Comparison of ENCODE assay signal across 8 cellular contexts in the genomic region with DNA sequence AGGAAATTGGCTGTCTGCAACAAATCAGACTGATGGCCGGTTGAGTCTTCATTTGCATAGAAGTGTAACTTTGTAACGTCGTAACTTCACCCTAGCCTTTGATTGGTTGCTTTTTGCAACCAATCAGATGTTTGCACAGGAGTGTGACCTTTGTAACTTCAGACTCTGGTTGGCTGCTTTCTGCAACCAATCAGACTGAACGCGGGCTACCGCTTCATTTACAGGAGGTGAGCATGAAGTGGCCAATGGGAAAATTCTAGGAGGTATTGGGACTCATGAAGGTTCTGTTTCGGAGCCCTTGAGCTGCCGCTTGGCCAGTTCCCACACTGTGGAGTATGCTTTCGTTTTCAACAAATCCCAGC. TPM values are rescaled to one million over a fixed set of nuclear protein-coding genes. Genes with fewer than 3 reads are reported as not detected.
A peak's percentile ranks its signal among the peaks of the same experiment; 100 is the strongest.
DNase-seq lines count a peak whose midpoint lies in the region; ATAC-seq and TF ChIP-seq lines count a peak whose summit lies in the region.

No MANE protein-coding gene starts in this region.

- H2AK5ac ChIP-seq in neuronal stem cell (ENCODE audit: low read depth, low read length): no peak overlapping the region

- peak; percentile 86 for DNase-seq in CMK (ENCODE audit: low read depth)
- peak; percentile 74 for DNase-seq in NCI-H774 (lab: John Stamatoyannopoulos, UW)
- peak; percentile 49 for DNase-seq in activated naive CD4-positive, alpha-beta T cell treated with Interleukin-2 at 50 U/mL for 16 hours
- no peak for DNase-seq in neuronal stem cell (ENCODE audit: low spot score)
- DNase-seq in vagina (ENCODE audit: extremely low spot score in 2 of 2): no peak

- no peak overlapping the region for H2BK5ac ChIP-seq in neuronal stem cell (ENCODE audit: low read length)

- peak; percentile 23 for ATAC-seq in GM19328 (IDR thresholded peaks at IDR 0.05; ENCODE audit: unreplicated experiment)
- peak; percentile 19 for ATAC-seq in HG03442 (IDR thresholded peaks at IDR 0.05; ENCODE audit: unreplicated experiment)
- peak; percentile 67 for ATAC-seq in gastroesophageal sphincter

- no peak for TF ChIP-seq EP300 in gastroesophageal sphincter (IDR thresholded peaks at IDR 0.05)

- H3K79me1 ChIP-seq in neuronal stem cell (ENCODE audit: low read depth, low read length): peaks cover 8% of the 10 kb centered on the region

- H3K27ac ChIP-seq in gastroesophageal sphincter: peak overlapping the region; percentile 70 to 96 (median 92)
- peak overlapping the region; percentile 91 for H3K27ac ChIP-seq in neuronal stem cell (replicated peaks; ENCODE audit: low read length)
- peak overlapping the region; percentile 75 for H3K27ac ChIP-seq in vagina

- H2AFZ ChIP-seq in neuronal stem cell (ENCODE audit: low read length): peak overlapping the region; percentile 90

- H3K4me1 ChIP-seq in gastroesophageal sphincter: peaks cover 0 to 15% (median 3%) of the 10 kb centered on the region in 3 donors
- H3K4me1 ChIP-seq in neuronal stem cell (ENCODE audit: control insufficient read depth in 2 of 2, insufficient read depth in 1 of 2, low read depth in 1 of 2, low read length in 2 of 2): peaks cover 0 to 3% of the 10 kb centered on the region in 2 donors
- H3K4me1 ChIP-seq in vagina: peaks cover 15% of the 10 kb centered on the region

- 0 to 11% methylated on average over 6 to 9 of the region's 9 CpGs for WGBS in gastroesophageal sphincter (ENCODE audit: low coverage in 1 of 2), 2 donors
- WGBS in neuronal stem cell (ENCODE audit: extremely low coverage in 2 of 2, insufficient read length in 2 of 2, insufficient replicate concordance in 1 of 2), 2 donors: no CpG with 5 or more reads among the region's 9 CpGs

- H2BK120ac ChIP-seq in neuronal stem cell (ENCODE audit: low read depth, low read length): no peak overlapping the region

- H3K18ac ChIP-seq in neuronal stem cell (ENCODE audit: low read length): peak overlapping the region; percentile 91

- no peak overlapping the region for H3K14ac ChIP-seq in neuronal stem cell (ENCODE audit: low read length)

- peak overlapping the region; percentile 60 to 82 for H3K4me3 ChIP-seq in gastroesophageal sphincter
- peak overlapping the region; percentile 49 to 51 for H3K4me3 ChIP-seq in neuronal stem cell (ENCODE audit: low read length in 2 of 2)
- peak overlapping the region; percentile 85 to 90 for H3K4me3 ChIP-seq in vagina

- H3K4me2 ChIP-seq in neuronal stem cell (ENCODE audit: insufficient read depth, low read length, poor library complexity, severe bottlenecking): peak overlapping the region; percentile 57

- H3K27me3 ChIP-seq in gastroesophageal sphincter (no peaks in the 10 kb centered on the region), neuronal stem cell (ENCODE audit: control insufficient read depth in 3 of 3, insufficient read depth in 3 of 3, low read depth in 1 of 3, low read length in 3 of 3) (no peaks in the 10 kb centered on the region), vagina (no peaks in the 10 kb centered on the region)

- TF ChIP-seq CTCF in gastroesophageal sphincter (IDR thresholded peaks at IDR 0.05): no peak
- TF ChIP-seq CTCF in vagina (IDR thresholded peaks at IDR 0.05): no peak

- H3K36me3 ChIP-seq in gastroesophageal sphincter: peaks cover 0 to 31% of the 10 kb centered on the region in 2 donors
- peaks cover 4 to 11% of the 10 kb centered on the region in 2 donors for H3K36me3 ChIP-seq in neuronal stem cell (replicated peaks in 1 of 2; ENCODE audit: control insufficient read depth in 2 of 2, insufficient read depth in 2 of 2, low read length in 2 of 2)
- peaks cover 0 to 25% of the 10 kb centered on the region in 2 donors for H3K36me3 ChIP-seq in vagina

- no peak overlapping the region for H2BK15ac ChIP-seq in neuronal stem cell (ENCODE audit: low read length)

- TF ChIP-seq POLR2A in gastroesophageal sphincter (IDR thresholded peaks at IDR 0.05): no peak
- no peak for TF ChIP-seq POLR2A in vagina (IDR thresholded peaks at IDR 0.05)

- no peak overlapping the region for H4K8ac ChIP-seq in neuronal stem cell (ENCODE audit: low read depth, low read length)

- H3K9ac ChIP-seq in neuronal stem cell (ENCODE audit: low read depth, low read length, poor library complexity): no peak overlapping the region

- H3K23ac ChIP-seq in neuronal stem cell (ENCODE audit: low read depth, low read length, poor library complexity): no peak overlapping the region

- no peak overlapping the region for H4K91ac ChIP-seq in neuronal stem cell (ENCODE audit: low read depth, low read length, poor library complexity)

- H3K9me3 ChIP-seq in gastroesophageal sphincter (peaks cover 0 to 42% (median 0%) of the 10 kb centered on the region in 3 donors), neuronal stem cell (replicated peaks in 1 of 2; ENCODE audit: control insufficient read depth in 2 of 2, insufficient read depth in 1 of 2, low read depth in 1 of 2, low read length in 2 of 2) (peaks cover 15 to 39% of the 10 kb centered on the region in 2 donors), vagina (peaks cover 3% of the 10 kb centered on the region)

- no peak overlapping the region for H3K4ac ChIP-seq in neuronal stem cell (ENCODE audit: low read length)

- intact Hi-C loops in vagina (cut with DNase I): no loop called here

- no peak overlapping the region for H2BK12ac ChIP-seq in neuronal stem cell (ENCODE audit: low read length)

RNA-seq across cellular contexts. Expression of a gene that starts 0.4 kb away (rescaled TPM):
- 10 to 100 TPM; 15.4 to 22.3 (median 16.7) TPM for total RNA-seq in gastroesophageal sphincter
- 20.0 TPM for polyA plus RNA-seq in neuronal stem cell (2013, experiment 1 of 2)
- 19.2 TPM for polyA plus RNA-seq in neuronal stem cell (2013, experiment 2 of 2)
- 23.1 TPM for total RNA-seq in vagina

RNA-seq across cellular contexts. Expression of a gene that starts 13.9 kb away (rescaled TPM):
- total RNA-seq in gastroesophageal sphincter (10 to 100 TPM; 12.7 to 21.5 (median 15.2) TPM), vagina (11.0 TPM)
- 5.1 TPM for polyA plus RNA-seq in neuronal stem cell (2013, experiment 1 of 2)
- polyA plus RNA-seq in neuronal stem cell (2013, experiment 2 of 2): 4.1 TPM

RNA-seq across cellular contexts. Expression of a gene that starts 39.3 kb away (rescaled TPM):
- total RNA-seq in gastroesophageal sphincter: 1 to 10 TPM; 2.2 to 7.0 (median 2.6) TPM
- 9.3 TPM for polyA plus RNA-seq in neuronal stem cell (2013, experiment 1 of 2)
- 10.2 TPM for polyA plus RNA-seq in neuronal stem cell (2013, experiment 2 of 2)
- 0.98 TPM for total RNA-seq in vagina

Comparison
In these comparisons a context has a peak if more than half of its experiments do, and no peak if none do; other contexts are left out.
1. DNase-seq: peak in CMK (single experiment), NCI-H774 (single experiment) and activated naive CD4-positive, alpha-beta T cell treated with Interleukin-2 at 50 U/mL for 16 hours (single experiment); none in neuronal stem cell (single experiment) and vagina (0 of 2).
2. Peak in every context shown above with its lines, with median percentiles within 50 percentile points of each other: ATAC-seq, H3K27ac ChIP-seq and H3K4me3 ChIP-seq.